In genomic region chr13:35714588-35714987, GRCh38 we compare ENCODE assay signal across 18 cellular contexts.
DNase-seq lines count a peak whose midpoint lies in the region; ATAC-seq, FAIRE-seq and TF ChIP-seq lines count a peak whose summit lies in the region.
"Had no signal": no experiment of that assay in that cellular context is flagged by ENCODE, and none has a peak within 500 bp of the region (broad histone marks: within the 10 kb centered on the region; RNA-seq: fewer than 3 reads in every experiment).

No MANE protein-coding gene starts in this region.

- no peak for FAIRE-seq in kidney (lab: Jason Lieb, UNC)
- FAIRE-seq: colon had no signal

- H3K79me2 ChIP-seq in trophoblast cell (ENCODE audit: control insufficient read depth, insufficient read depth, low read length, poor library complexity): no peaks in the 10 kb centered on the region

- no peak overlapping the region for H3K23ac ChIP-seq in trophoblast cell (ENCODE audit: low read length)

- TF ChIP-seq CTCF in HFFc6 (IDR thresholded peaks at IDR 0.05) (no peak), heart right ventricle (IDR thresholded peaks at IDR 0.05) (no peak), GM10248 (IDR thresholded peaks at IDR 0.05; ENCODE audit: control extremely low read depth, extremely low read depth, low read depth, missing control alignments) (no peak), kidney (IDR thresholded peaks at IDR 0.05; ENCODE audit: borderline replicate concordance, extremely low read depth, insufficient read depth) (no peak)

- H3K4ac ChIP-seq in trophoblast cell (ENCODE audit: low read depth, low read length): no peak overlapping the region

- H3K27ac ChIP-seq in SJSA1: peak overlapping the region; percentile 89; the same call in 1 of the 2 replicates
- H3K27ac ChIP-seq in heart right ventricle: peak overlapping the region in 4 of 10 donors; percentile 9 to 32 (median 21)
- H3K27ac ChIP-seq in trophoblast cell (ENCODE audit: low read depth, low read length): peak overlapping the region; percentile 83
- no peak overlapping the region for H3K27ac ChIP-seq in kidney (ENCODE audit: low read depth in 2 of 2, low read length in 2 of 2)
- H3K27ac ChIP-seq: ascending aorta, epithelial cell of prostate, Peyer's patch had no signal

- H3K36me3 ChIP-seq in SJSA1: no peaks in the 10 kb centered on the region
- H3K36me3 ChIP-seq in heart right ventricle: no peaks in the 10 kb centered on the region
- no peaks in the 10 kb centered on the region for H3K36me3 ChIP-seq in trophoblast cell (ENCODE audit: control insufficient read depth in 1 of 2, insufficient read depth in 2 of 2, low read length in 2 of 2)
- no peaks in the 10 kb centered on the region for H3K36me3 ChIP-seq in kidney (ENCODE audit: control insufficient read depth in 1 of 2, insufficient read depth in 2 of 2, low read length in 2 of 2)
- H3K36me3 ChIP-seq: ascending aorta, Peyer's patch had no signal

- no peak overlapping the region for H2AK5ac ChIP-seq in trophoblast cell (ENCODE audit: low read length)

- H3K4me2 ChIP-seq in trophoblast cell (ENCODE audit: low read length): no peak overlapping the region

- H4K91ac ChIP-seq in trophoblast cell (ENCODE audit: low read depth, low read length): no peak overlapping the region

- H2BK5ac ChIP-seq in trophoblast cell (ENCODE audit: low read depth, low read length, poor library complexity): no peak overlapping the region

- no peak overlapping the region for H3K14ac ChIP-seq in trophoblast cell (ENCODE audit: low read length)

- POLR2A ChIA-PET in GM10248 (lab: Yijun Ruan, JAX): no interaction called here

- H3K4me3 Mint-ChIP-seq in HFFc6: peak overlapping the region; percentile 78
- H3K4me3 Mint-ChIP-seq: activated CD8-positive, alpha-beta memory T cell treated with anti-CD3 and anti-CD28 coated beads, Interleukin-2, amount 10 ng/mL, durations not matched to agents 7 days and 5 days had no signal

- no peak for DNase-seq in HFFc6
- no peak for DNase-seq in SJSA1 (ENCODE audit: low read depth in 1 of 2, low spot score in 2 of 2)
- DNase-seq in heart right ventricle: peak in 1 of 2 donors; percentile 69
- DNase-seq in trophoblast cell: peak; percentile 85 to 91
- no peak for DNase-seq in HPDE6-E6E7 (ENCODE audit: extremely low spot score)
- no peak for DNase-seq in GM10248 (ENCODE audit: extremely low spot score)
- DNase-seq in kidney: no peak
- DNase-seq: activated CD4-positive, CD25-positive, alpha-beta regulatory T cell; activated CD8-positive, alpha-beta memory T cell treated with anti-CD3 and anti-CD28 coated beads, Interleukin-2, amount 10 ng/mL, durations not matched to agents 7 days and 5 days; head of caudate nucleus; NCI-H1417 treated with DMSO at 0.1 percent for 48 hours; NCI-H510A; Peyer's patch; substantia nigra had no signal

- H3K18ac ChIP-seq in trophoblast cell (ENCODE audit: low read length): no peak overlapping the region

- H3K36me3 Mint-ChIP-seq in HFFc6 (ENCODE audit: low read depth): no peaks in the 10 kb centered on the region
- H3K36me3 Mint-ChIP-seq: activated CD8-positive, alpha-beta memory T cell treated with anti-CD3 and anti-CD28 coated beads, Interleukin-2, amount 10 ng/mL, durations not matched to agents 7 days and 5 days had no signal

- CTCF ChIA-PET in GM10248 (lab: Yijun Ruan, JAX): no interaction called here

- no peak overlapping the region for H2BK120ac ChIP-seq in trophoblast cell (ENCODE audit: insufficient read depth, low read length, poor library complexity)

- H3K4me1 Mint-ChIP-seq in HFFc6 (ENCODE audit: low read depth): peaks cover 49% of the 10 kb centered on the region
- H3K4me1 Mint-ChIP-seq: activated CD8-positive, alpha-beta memory T cell treated with anti-CD3 and anti-CD28 coated beads, Interleukin-2, amount 10 ng/mL, durations not matched to agents 7 days and 5 days had no signal

- H3K27me3 ChIP-seq in SJSA1 (replicated peaks) (no peaks in the 10 kb centered on the region), heart right ventricle (no peaks in the 10 kb centered on the region), trophoblast cell (ENCODE audit: insufficient read depth, low read length) (no peaks in the 10 kb centered on the region)
- H3K27me3 ChIP-seq: ascending aorta, Peyer's patch had no signal

- H3K4me3 ChIP-seq in SJSA1 (no peak overlapping the region), heart right ventricle (no peak overlapping the region), trophoblast cell (ENCODE audit: low read depth, low read length) (no peak overlapping the region), kidney (ENCODE audit: low read length in 2 of 2) (no peak overlapping the region)
- H3K4me3 ChIP-seq: ascending aorta, Peyer's patch had no signal

- no peaks in the 10 kb centered on the region for H3K9me3 ChIP-seq in SJSA1 (replicated peaks)
- no peaks in the 10 kb centered on the region for H3K9me3 ChIP-seq in heart right ventricle
- H3K9me3 ChIP-seq in trophoblast cell (ENCODE audit: insufficient read depth, low read depth, low read length): no peaks in the 10 kb centered on the region
- H3K9me3 ChIP-seq in kidney (ENCODE audit: control insufficient read depth in 1 of 2, low read length in 2 of 2): no peaks in the 10 kb centered on the region
- H3K9me3 ChIP-seq: ascending aorta, Peyer's patch had no signal

- peak overlapping the region; percentile 91 for H3K27ac Mint-ChIP-seq in HFFc6
- H3K27ac Mint-ChIP-seq: activated CD8-positive, alpha-beta memory T cell treated with anti-CD3 and anti-CD28 coated beads, Interleukin-2, amount 10 ng/mL, durations not matched to agents 7 days and 5 days had no signal

- no peak overlapping the region for H2AFZ ChIP-seq in trophoblast cell (ENCODE audit: insufficient read depth, low read length, poor library complexity)

- H3K4me1 ChIP-seq in SJSA1 (replicated peaks) (peaks cover 41% of the 10 kb centered on the region), heart right ventricle (peaks cover 0 to 29% (median 19%) of the 10 kb centered on the region in 9 donors), trophoblast cell (ENCODE audit: control insufficient read depth in 1 of 2, insufficient read depth in 2 of 2, low read length in 2 of 2) (peaks cover 18 to 33% of the 10 kb centered on the region in 2 experiments), kidney (ENCODE audit: control insufficient read depth in 1 of 2, insufficient read depth in 1 of 2, low read depth in 1 of 2, low read length in 2 of 2) (no peaks in the 10 kb centered on the region)
- H3K4me1 ChIP-seq: ascending aorta, Peyer's patch had no signal

- no peaks in the 10 kb centered on the region; the same call in 1 of the 2 replicates for H3K27me3 Mint-ChIP-seq in HFFc6 (ENCODE audit: insufficient read depth)
- H3K27me3 Mint-ChIP-seq: activated CD8-positive, alpha-beta memory T cell treated with anti-CD3 and anti-CD28 coated beads, Interleukin-2, amount 10 ng/mL, durations not matched to agents 7 days and 5 days had no signal

- no peak overlapping the region for H2BK12ac ChIP-seq in trophoblast cell (ENCODE audit: low read length)

- no peaks in the 10 kb centered on the region for H3K79me1 ChIP-seq in trophoblast cell (ENCODE audit: low read length)

- no peak overlapping the region for H4K12ac ChIP-seq in trophoblast cell (ENCODE audit: low read depth, low read length)

- no peaks in the 10 kb centered on the region for H3K9me3 Mint-ChIP-seq in HFFc6

- 37 to 51% methylated on average over 5 of the region's 5 CpGs for WGBS in heart right ventricle, 2 donors
- no CpG with 5 or more reads among the region's 5 CpGs for WGBS in trophoblast cell (ENCODE audit: extremely low coverage, insufficient coverage, insufficient read length)

- H3K9ac ChIP-seq in trophoblast cell (ENCODE audit: low read length) (no peak overlapping the region), kidney (ENCODE audit: low read length in 2 of 2) (no peak overlapping the region)

- ATAC-seq in heart right ventricle (peak; percentile 34 to 68 (median 60)), GM19035 (IDR thresholded peaks at IDR 0.05; ENCODE audit: unreplicated experiment) (no peak)
- ATAC-seq: activated CD8-positive, alpha-beta memory T cell treated with anti-CD3 and anti-CD28 coated beads, Interleukin-2, amount 10 ng/mL, durations not matched to agents 7 days and 5 days had no signal

- intact Hi-C loops in heart right ventricle (cut with DNase I): loop anchor here in 1 of 10 donors (5.0 kb wide), 1 partner anchor 82 kb away; no protein-coding TSS in a partner anchor
- intact Hi-C loops in kidney (cut with DNase I): no loop called here

- no peak overlapping the region for H4K8ac ChIP-seq in trophoblast cell (ENCODE audit: low read depth, low read length)

Comparison
In these comparisons a context has a peak if more than half of its experiments do, and no peak if none do; other contexts are left out.
1. DNase-seq: peak in trophoblast cell (2 of 2); none in HFFc6 (single experiment), SJSA1 (0 of 2), HPDE6-E6E7 (single experiment), GM10248 (single experiment) and kidney (single experiment).
2. H3K27ac ChIP-seq: peak in SJSA1 (single experiment) and trophoblast cell (single experiment); none in kidney (0 of 2).